In the genomic region with DNA sequence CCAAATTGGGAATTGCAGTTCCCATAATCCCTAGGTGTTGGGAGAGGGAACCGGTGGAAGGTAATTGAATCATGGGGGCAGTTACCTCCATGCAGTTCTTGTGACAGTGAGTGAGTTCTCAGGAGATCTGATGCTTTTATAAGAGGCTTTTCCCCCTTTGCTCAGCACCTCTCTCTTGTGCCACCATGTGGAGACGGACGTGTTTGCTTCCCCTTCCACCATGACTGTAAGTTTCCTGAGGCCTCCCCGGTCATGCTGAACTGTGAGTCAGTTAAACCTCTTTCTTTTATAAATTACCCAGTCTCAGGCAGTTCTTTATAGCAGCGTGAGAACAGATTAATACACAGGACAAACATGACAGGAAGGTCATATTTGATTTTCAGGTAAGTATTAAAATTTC, we compare ENCODE assay signal across 9 cellular contexts. TPM values are rescaled to one million over a fixed set of nuclear protein-coding genes. Genes with fewer than 3 reads are reported as not detected.
A peak's percentile ranks its signal among the peaks of the same experiment; 100 is the strongest.
DNase-seq lines count a peak whose midpoint lies in the region; ATAC-seq and TF ChIP-seq lines count a peak whose summit lies in the region.
"Had no signal": no experiment of that assay in that cellular context is flagged by ENCODE, and none has a peak within 500 bp of the region (broad histone marks: within the 10 kb centered on the region; RNA-seq: fewer than 3 reads in every experiment).

No MANE protein-coding gene starts in this region.

- TF ChIP-seq CTCF in AG04449 (IDR thresholded peaks at IDR 0.05; ENCODE audit: insufficient read depth, low read length, missing control alignments): peak; percentile 23
- peak; percentile 64 for TF ChIP-seq CTCF in GM13977 (IDR thresholded peaks at IDR 0.05; ENCODE audit: extremely low read depth, insufficient read depth, missing control alignments)
- TF ChIP-seq CTCF in SK-N-SH (IDR thresholded peaks at IDR 0.05): peak; percentile 29; the same call in 1 of the 2 replicates
- TF ChIP-seq CTCF in fibroblast of the aortic adventitia (IDR thresholded peaks at IDR 0.05; ENCODE audit: insufficient read depth, low read length): peak; percentile 8

- CTCF ChIA-PET in AG04449 (lab: Yijun Ruan, JAX) (interaction anchor here (0.9 to 1.5 kb wide), 3 partner anchors 16 to 293 kb away, joined by 3 to 7 read pairs (median 4); no protein-coding TSS in a partner anchor), SK-N-SH (lab: Yijun Ruan, JAX) (interaction anchor here (0.6 to 1.9 kb wide), 3 partner anchors 72 to 314 kb away, joined by 3 to 7 read pairs (median 3); a partner anchor contains a TSS)

- H3K9me2 ChIP-seq in SK-N-SH: no peaks in the 10 kb centered on the region

- TF ChIP-seq RAD21 in SK-N-SH (IDR thresholded peaks at IDR 0.05; ENCODE audit: low read length): peak; percentile 41

- 16% methylated on average over 4 of the region's 5 CpGs for WGBS in SK-N-SH (ENCODE audit: low lambda C conversion rate)

- TF ChIP-seq EP300 in SK-N-SH (IDR thresholded peaks at IDR 0.05; ENCODE audit: borderline replicate concordance in 1 of 2, low read depth in 1 of 2, low read length in 1 of 2): no peak

- no peaks in the 10 kb centered on the region for H3F3A ChIP-seq in SK-N-SH (replicated peaks; ENCODE audit: insufficient read depth)

- H3K27me3 ChIP-seq in SK-N-SH (ENCODE audit: insufficient read depth): no peaks in the 10 kb centered on the region; the same call in 1 of the 2 replicates

- H2AFZ ChIP-seq in SK-N-SH (ENCODE audit: low read depth): no peak overlapping the region

- no peaks in the 10 kb centered on the region for H3K9me3 ChIP-seq in SK-N-SH

- POLR2A ChIA-PET in AG04449 (lab: Yijun Ruan, JAX) (no interaction called here), SK-N-SH (lab: Yijun Ruan, JAX) (no interaction called here)

- H3K4me1 ChIP-seq in SK-N-SH (ENCODE audit: control insufficient read depth in 1 of 2, insufficient read depth in 2 of 2, low read depth in 1 of 2, low read length in 1 of 2): no peaks in the 10 kb centered on the region; a peak in 2 of 4 replicates

- no peak overlapping the region for H3K4me2 ChIP-seq in SK-N-SH

- in situ Hi-C loops in GM13977 (cut with MboI; ENCODE audit: low pct_unique_long_range_greater_than_20kb, low sequenced_read_pairs, unreplicated experiment): no loop called here

- no peaks in the 10 kb centered on the region for H3K79me2 ChIP-seq in SK-N-SH (ENCODE audit: insufficient read depth)

- no peak for DNase-seq in AG04449 (ENCODE audit: low read depth, low spot score)
- no peak for DNase-seq in GM13977 (ENCODE audit: low spot score)
- DNase-seq in SK-N-SH: no peak
- peak; percentile 27 for DNase-seq in fibroblast of the aortic adventitia (ENCODE audit: low read depth)
- DNase-seq in pons (ENCODE audit: low spot score): no peak
- no peak for DNase-seq in foreskin melanocyte
- no peak for DNase-seq in NCI-H2107 treated with DMSO at 0.1 percent for 48 hours (lab: John Stamatoyannopoulos, UW; ENCODE audit: unreplicated experiment)

- H3K36me3 ChIP-seq in SK-N-SH (replicated peaks in 1 of 2; ENCODE audit: control insufficient read depth in 1 of 2, insufficient read depth in 2 of 2, low read length in 1 of 2): no peaks in the 10 kb centered on the region

- H3K4me3 ChIP-seq in AG04449 (ENCODE audit: low read depth, low read length): no peak overlapping the region
- H3K4me3 ChIP-seq in SK-N-SH (ENCODE audit: low read depth in 2 of 2, low read length in 1 of 2): no peak overlapping the region; a peak in 1 of 4 replicates
- H3K4me3 ChIP-seq in fibroblast of the aortic adventitia (ENCODE audit: low read depth, low read length): no peak overlapping the region

- ATAC-seq in GM18498 (IDR thresholded peaks at IDR 0.05; ENCODE audit: unreplicated experiment): no peak

- H3K27ac ChIP-seq in SK-N-SH (ENCODE audit: low read depth in 2 of 2, low read length in 1 of 2): no peak overlapping the region
- H3K27ac ChIP-seq: epithelial cell of prostate had no signal

- H3K9ac ChIP-seq in SK-N-SH: no peak overlapping the region

- no peaks in the 10 kb centered on the region for H4K20me1 ChIP-seq in SK-N-SH (ENCODE audit: insufficient read depth)

TF ChIP-seq in SK-N-SH, 30 proteins besides CTCF, POLR2A, EP300 and RAD21:
- no peak for TF ChIP-seq RXRA (IDR thresholded peaks at IDR 0.05; ENCODE audit: borderline replicate concordance, low read depth)
- TF ChIP-seq SMC3 (IDR thresholded peaks at IDR 0.05; ENCODE audit: low read depth, low read length): peak; percentile 25; the same call in 1 of the 2 replicates
- TF ChIP-seq FOXJ3 (CRISPR knock-in tag; IDR thresholded peaks at IDR 0.05): no peak

RNA-seq across cellular contexts. Expression of a gene that starts 25.3 kb away (rescaled TPM):
- polyA plus RNA-seq in SK-N-SH (2012; rRNA removed): 1.6 and 2.0 TPM in 2 replicates
- 2.3 TPM in 2 replicates for polyA plus RNA-seq in SK-N-SH (2012; cell fraction: cytosol; rRNA removed)
- 1.2 and 1.5 TPM in 2 replicates for polyA plus RNA-seq in SK-N-SH (2012; cell fraction: nucleus; rRNA removed)
- total RNA-seq in fibroblast of the aortic adventitia (ENCODE audit: low replicate concordance): 29.9 and 36.3 TPM in 2 replicates

Comparison
In these comparisons a context has a peak if more than half of its experiments do, and no peak if none do; other contexts are left out.
1. CTCF ChIP-seq: peak in every context shown above with its lines; median percentile 64 in GM13977; 29 in SK-N-SH; 23 in AG04449; 8 in fibroblast of the aortic adventitia.